Comparison of ENCODE assay signal across 15 cellular contexts in genomic region chr17:20203021-20203420, GRCh38.
DNase-seq lines count a peak whose midpoint lies in the region; ATAC-seq, FAIRE-seq and TF ChIP-seq lines count a peak whose summit lies in the region.
"Had no signal": no experiment of that assay in that cellular context is flagged by ENCODE, and none has a peak within 500 bp of the region (broad histone marks: within the 10 kb centered on the region; RNA-seq: fewer than 3 reads in every experiment).

No MANE protein-coding gene starts in this region.

- H3K4me3 ChIP-seq in IMR-90 (ENCODE audit: insufficient read depth, low read depth, low read length) (no peak overlapping the region), bronchial epithelial cell (ENCODE audit: low read depth, low read length) (no peak overlapping the region), mesenchymal stem cell (ENCODE audit: insufficient read depth in 1 of 2, low read depth in 1 of 2, low read length in 2 of 2) (no peak overlapping the region), spleen (no peak overlapping the region), mammary epithelial cell (replicated peaks in 1 of 3; ENCODE audit: insufficient read depth in 1 of 3, low read depth in 2 of 3, low read length in 3 of 3) (no peak overlapping the region)
- H3K4me3 ChIP-seq: MG63 had no signal

- peaks cover 7% of the 10 kb centered on the region for H3K36me3 ChIP-seq in IMR-90 (ENCODE audit: control insufficient read depth, insufficient read depth, low read length)
- peaks cover 1% of the 10 kb centered on the region for H3K36me3 ChIP-seq in bronchial epithelial cell (ENCODE audit: control insufficient read depth, insufficient read depth, low read length)
- H3K36me3 ChIP-seq in mesenchymal stem cell (ENCODE audit: control insufficient read depth in 1 of 2, insufficient read depth in 2 of 2, low read depth in 1 of 2, low read length in 2 of 2): no peaks in the 10 kb centered on the region
- H3K36me3 ChIP-seq in spleen: peaks cover 0 to 15% (median 0%) of the 10 kb centered on the region in 6 donors
- H3K36me3 ChIP-seq in mammary epithelial cell (ENCODE audit: insufficient read depth, low read length): no peaks in the 10 kb centered on the region
- H3K36me3 ChIP-seq: MG63 had no signal

- CTCF ChIA-PET in IMR-90 (lab: Yijun Ruan, JAX) (no interaction called here), RWPE1 (lab: Yijun Ruan, JAX) (no interaction called here), mammary epithelial cell (lab: Charles Lee; ENCODE audit: low non-redundant PET) (interaction anchor here (0.7 kb wide), 1 partner anchor 35 kb away, joined by 3 read pairs; no protein-coding TSS in a partner anchor)

- H4K5ac ChIP-seq in IMR-90 (ENCODE audit: low read depth, low read length): no peak overlapping the region

- H3K14ac ChIP-seq in IMR-90 (replicated peaks; ENCODE audit: low read depth, low read length) (peak overlapping the region; percentile 48; the same call in 1 of the 2 replicates), mesenchymal stem cell (ENCODE audit: low read length in 2 of 2) (peak overlapping the region in 1 of 2 experiments; percentile 81)

- H3K9ac ChIP-seq in IMR-90 (ENCODE audit: low read depth, low read length) (no peak overlapping the region), mesenchymal stem cell (ENCODE audit: low read length) (no peak overlapping the region), mammary epithelial cell (ENCODE audit: insufficient read depth, low read length) (no peak overlapping the region)

- peaks cover 4% of the 10 kb centered on the region; the same call in 1 of the 2 replicates for H3K9me3 ChIP-seq in IMR-90 (ENCODE audit: control insufficient read depth, insufficient read depth, low read length)
- peaks cover 7% of the 10 kb centered on the region for H3K9me3 ChIP-seq in mesenchymal stem cell (ENCODE audit: control insufficient read depth, low read length)
- peaks cover 0 to 12% (median 9%) of the 10 kb centered on the region in 8 donors for H3K9me3 ChIP-seq in spleen
- H3K9me3 ChIP-seq in mammary epithelial cell (replicated peaks; ENCODE audit: insufficient read depth, low read length): no peaks in the 10 kb centered on the region
- H3K9me3 ChIP-seq: MG63 had no signal

- no CpG with 5 or more reads among the region's 2 CpGs for WGBS in IMR-90 (ENCODE audit: extremely low coverage in 2 of 2, insufficient read length in 1 of 2), 2 experiments
- no CpG with 5 or more reads among the region's 2 CpGs for WGBS in mesenchymal stem cell
- 88 to 100% (median 96%) methylated on average over 2 of the region's 2 CpGs for WGBS in spleen, 5 donors
- WGBS in mammary epithelial cell (ENCODE audit: low coverage, missing lambda C conversion rate): 95% methylated on average over 2 of the region's 2 CpGs

- H3K27me3 ChIP-seq in IMR-90 (ENCODE audit: control insufficient read depth, insufficient read depth, low read length) (no peaks in the 10 kb centered on the region), bronchial epithelial cell (ENCODE audit: control insufficient read depth, insufficient read depth, low read length) (no peaks in the 10 kb centered on the region), mesenchymal stem cell (ENCODE audit: control insufficient read depth in 1 of 2, insufficient read depth in 1 of 2, low read length in 2 of 2) (no peaks in the 10 kb centered on the region), spleen (replicated peaks in 1 of 7) (no peaks in the 10 kb centered on the region), mammary epithelial cell (ENCODE audit: insufficient read depth, low read length) (no peaks in the 10 kb centered on the region)
- H3K27me3 ChIP-seq: MG63 had no signal

- DNase-seq in IMR-90 (peak; percentile 26), bronchial epithelial cell (ENCODE audit: low read depth) (peak; percentile 58), mesenchymal stem cell (peak; percentile 27), RWPE1 (ENCODE audit: low spot score) (no peak), spleen (no peak), mammary epithelial cell (no peak), NCI-H187 (lab: John Stamatoyannopoulos, UW) (no peak)
- DNase-seq: C1 segment of cervical spinal cord, COR-L47, MG63, NCI-H1105, NCI-H1694 treated with DMSO at 0.1 percent for 48 hours, SHP77 treated with DMSO at 0.1 percent for 48 hours had no signal

- FAIRE-seq in bronchial epithelial cell (lab: Jason Lieb, UNC): no peak
- FAIRE-seq: HepG2 had no signal

- H3K18ac ChIP-seq in IMR-90 (ENCODE audit: low read depth, low read length): peak overlapping the region; percentile 10; the same call in 1 of the 2 replicates
- H3K18ac ChIP-seq in mesenchymal stem cell (ENCODE audit: low read depth in 1 of 2, low read length in 2 of 2): peak overlapping the region in 1 of 2 experiments; percentile 18

- BruUV-seq in IMR-90 (replicated peaks; lab: Mats Ljungman, UMichigan) (no TSS peak), mammary epithelial cell (replicated peaks; lab: Mats Ljungman, UMichigan) (no TSS peak)

- H3K79me1 ChIP-seq in IMR-90 (ENCODE audit: low read depth in 1 of 2, low read length in 2 of 2) (peaks cover 24 to 68% of the 10 kb centered on the region in 2 experiments), mesenchymal stem cell (replicated peaks; ENCODE audit: low read length, poor library complexity, severe bottlenecking) (peaks cover 20% of the 10 kb centered on the region)

- H4K20me1 ChIP-seq in IMR-90 (ENCODE audit: insufficient read depth, low read length) (peaks cover 18% of the 10 kb centered on the region), mammary epithelial cell (ENCODE audit: insufficient read depth, low read length) (peaks cover 1% of the 10 kb centered on the region)

- H3K27ac ChIP-seq in C4-2B (peak overlapping the region; percentile 62), IMR-90 (ENCODE audit: insufficient read depth, low read length) (no peak overlapping the region), mesenchymal stem cell (ENCODE audit: low read length, poor library complexity, severe bottlenecking) (no peak overlapping the region), RWPE1 (no peak overlapping the region), spleen (no peak overlapping the region), mammary epithelial cell (ENCODE audit: insufficient read depth, low read depth, low read length) (no peak overlapping the region)

- H4K8ac ChIP-seq in IMR-90 (ENCODE audit: low read depth in 2 of 2, low read length in 2 of 2) (no peak overlapping the region), mesenchymal stem cell (ENCODE audit: low read length) (peak overlapping the region; percentile 55)

- no peak for ATAC-seq in IMR-90 (ENCODE audit: low read depth)
- ATAC-seq: HepG2 had no signal

- no peak overlapping the region for H2AK9ac ChIP-seq in IMR-90 (replicated peaks; ENCODE audit: low read depth, low read length, poor library complexity)

- H3K4me1 ChIP-seq in IMR-90 (ENCODE audit: control insufficient read depth, insufficient read depth, low read length) (peaks cover 32% of the 10 kb centered on the region), mesenchymal stem cell (ENCODE audit: control insufficient read depth, insufficient read depth, low read depth, low read length) (peaks cover 15% of the 10 kb centered on the region), spleen (peaks cover 0 to 27% (median 15%) of the 10 kb centered on the region in 6 donors), mammary epithelial cell (ENCODE audit: insufficient read depth, low read length) (peaks cover 43% of the 10 kb centered on the region)

- peak overlapping the region; percentile 69 for H2AK5ac ChIP-seq in IMR-90 (ENCODE audit: low read depth, low read length)
- H2AK5ac ChIP-seq in mesenchymal stem cell (ENCODE audit: low read length, severe bottlenecking): peak overlapping the region; percentile 89

- peak overlapping the region; percentile 74 for H3K4ac ChIP-seq in IMR-90 (ENCODE audit: low read depth, low read length)
- peak overlapping the region in 1 of 2 experiments; percentile 75 for H3K4ac ChIP-seq in mesenchymal stem cell (ENCODE audit: low read depth in 1 of 2, low read length in 2 of 2)

- H2BK120ac ChIP-seq in IMR-90 (ENCODE audit: low read depth, low read length): peak overlapping the region; percentile 54
- no peak overlapping the region for H2BK120ac ChIP-seq in mesenchymal stem cell (ENCODE audit: low read depth, low read length)

- peak overlapping the region; percentile 66; the same call in 1 of the 2 replicates for H2BK20ac ChIP-seq in IMR-90 (ENCODE audit: low read depth, low read length)

- TF ChIP-seq CTCF in C4-2B (conservative IDR thresholded peaks at IDR 0.05) (no peak), IMR-90 (conservative IDR thresholded peaks at IDR 0.05; ENCODE audit: low read depth, low read length) (no peak), bronchial epithelial cell (IDR thresholded peaks at IDR 0.05; ENCODE audit: insufficient read depth, low read length, severe bottlenecking) (no peak), RWPE1 (conservative IDR thresholded peaks at IDR 0.05; ENCODE audit: low read depth) (no peak), spleen (IDR thresholded peaks at IDR 0.05 in 8 of 11, conservative IDR thresholded peaks at IDR 0.05 in 3 of 11) (no peak), mammary epithelial cell (conservative IDR thresholded peaks at IDR 0.05 in 1 of 2, IDR thresholded peaks at IDR 0.05 in 1 of 2; ENCODE audit: extremely low read depth in 1 of 2, insufficient read depth in 1 of 2, low read depth in 1 of 2, low read length in 2 of 2) (no peak)

- dilution Hi-C loops in IMR-90 (cut with HindIII; ENCODE audit: low sequenced_read_pairs, unreplicated experiment) (no loop called here), mammary epithelial cell (cut with HindIII; ENCODE audit: low sequenced_read_pairs) (no loop called here)

- peak overlapping the region; percentile 22; the same call in 1 of the 2 replicates for H3K23ac ChIP-seq in IMR-90 (ENCODE audit: low read depth, low read length)
- no peak overlapping the region for H3K23ac ChIP-seq in mesenchymal stem cell (ENCODE audit: low read length in 2 of 2)

- TF ChIP-seq POLR2A in IMR-90 (IDR thresholded peaks at IDR 0.05; ENCODE audit: low read depth, low read length) (no peak), spleen (IDR thresholded peaks at IDR 0.05) (no peak)

- H3K4me2 ChIP-seq in IMR-90 (ENCODE audit: low read depth, low read length) (0 out of 2 replicates have a peak overlapping the region, but pooled peaks have one; percentile 10), mesenchymal stem cell (ENCODE audit: low read length, poor library complexity, severe bottlenecking) (no peak overlapping the region), mammary epithelial cell (ENCODE audit: insufficient read depth, low read depth, low read length) (no peak overlapping the region)

- H4K91ac ChIP-seq in IMR-90 (ENCODE audit: insufficient read depth, low read depth, low read length) (peak overlapping the region; percentile 9; the same call in 1 of the 2 replicates), mesenchymal stem cell (ENCODE audit: low read length) (peak overlapping the region; percentile 66)

- TF ChIP-seq RAD21 in IMR-90 (IDR thresholded peaks at IDR 0.05; ENCODE audit: low read length): no peak

- intact Hi-C loops in IMR-90 (cut with micrococcal nuclease): no loop called here
- intact Hi-C loops in spleen (cut with DNase I; ENCODE audit: low total_unique reads): no loop called here
- intact Hi-C loops in mammary epithelial cell (cut with micrococcal nuclease): no loop called here

- peaks cover 77% of the 10 kb centered on the region for H3K79me2 ChIP-seq in mammary epithelial cell (ENCODE audit: insufficient read depth, low read length)

- no peak overlapping the region for H2AFZ ChIP-seq in IMR-90 (replicated peaks; ENCODE audit: low read length, poor library complexity)
- no peak overlapping the region for H2AFZ ChIP-seq in mesenchymal stem cell (ENCODE audit: low read depth, low read length)
- no peak overlapping the region for H2AFZ ChIP-seq in mammary epithelial cell (ENCODE audit: low read depth, low read length)

- no peak overlapping the region; the same call in 2 of the 3 replicates for H2BK15ac ChIP-seq in IMR-90 (ENCODE audit: low read depth, low read length)
- no peak overlapping the region for H2BK15ac ChIP-seq in mesenchymal stem cell (ENCODE audit: low read depth, poor library complexity, severe bottlenecking)

- H3K56ac ChIP-seq in IMR-90 (ENCODE audit: extremely low read depth, insufficient read depth, low read length): no peak overlapping the region

- H2BK12ac ChIP-seq in mesenchymal stem cell (ENCODE audit: low read length in 2 of 2): peak overlapping the region in 1 of 2 experiments; percentile 21

- H2BK5ac ChIP-seq in IMR-90 (ENCODE audit: low read depth, low read length, poor library complexity, severe bottlenecking): peak overlapping the region; percentile 41
- no peak overlapping the region for H2BK5ac ChIP-seq in mesenchymal stem cell (ENCODE audit: low read depth, low read length, poor library complexity, severe bottlenecking)

- POLR2A ChIA-PET in IMR-90 (lab: Charles Lee; ENCODE audit: unreplicated experiment): no interaction called here
- POLR2A ChIA-PET in RWPE1 (lab: Yijun Ruan, JAX; ENCODE audit: low non-redundant PET): no interaction called here

- in situ Hi-C loops in IMR-90 (cut with MboI; ENCODE audit: low sequenced_read_pairs): no loop called here
- in situ Hi-C loops in mammary epithelial cell (cut with MboI; ENCODE audit: low sequenced_read_pairs in 2 of 2): loop anchor here in 1 of 2 donors (25.0 kb wide), 1 partner anchor 109 kb away; no protein-coding TSS in a partner anchor

- H3K9me1 ChIP-seq in IMR-90 (ENCODE audit: insufficient read depth, low read length): peaks cover 29% of the 10 kb centered on the region

Comparison
In these comparisons a context has a peak if more than half of its experiments do, and no peak if none do; other contexts are left out.
1. DNase-seq: peak in IMR-90 (single experiment), bronchial epithelial cell (single experiment) and mesenchymal stem cell (single experiment); none in RWPE1 (single experiment), spleen (single experiment), mammary epithelial cell (single experiment) and NCI-H187 (0 of 2).